In genomic region chr2:186544255-186544675, GRCh38 we compare ENCODE assay signal across 9 cellular contexts. TPM values are rescaled to one million over a fixed set of nuclear protein-coding genes. Genes with fewer than 3 reads are reported as not detected.
DNase-seq lines count a peak whose midpoint lies in the region; ATAC-seq and TF ChIP-seq lines count a peak whose summit lies in the region.
"Had no signal": no experiment of that assay in that cellular context is flagged by ENCODE, and none has a peak within 500 bp of the region (broad histone marks: within the 10 kb centered on the region; RNA-seq: fewer than 3 reads in every experiment).

No MANE protein-coding gene starts in this region.

- TF ChIP-seq EP300 in ovary (IDR thresholded peaks at IDR 0.05), result no peak

- H3K36me3 Mint-ChIP-seq in osteocyte (ENCODE audit: unreplicated experiment), result no peaks in the 10 kb centered on the region
- H3K36me3 Mint-ChIP-seq: activated naive CD4-positive, alpha-beta T cell treated with anti-CD3 and anti-CD28 coated beads, Interleukin-2, amount 10 ng/mL, durations not matched to agents 7 days and 5 days had no signal

- BruUV-seq in Panc1 (replicated peaks; lab: Mats Ljungman, UMichigan), result no TSS peak

- H3K4me3 ChIP-seq in Panc1 (ENCODE audit: low read depth in 2 of 2, low read length in 2 of 2), result peak overlapping the region in 1 of 2 experiments; percentile 14; a peak in 1 of 4 replicates
- H3K4me3 ChIP-seq in epithelial cell of proximal tubule (ENCODE audit: low read depth, low read length), result no peak overlapping the region
- no peak overlapping the region for H3K4me3 ChIP-seq in ovary

- H3K27ac Mint-ChIP-seq in osteocyte (ENCODE audit: unreplicated experiment), result no peak overlapping the region
- H3K27ac Mint-ChIP-seq: activated naive CD4-positive, alpha-beta T cell treated with anti-CD3 and anti-CD28 coated beads, Interleukin-2, amount 10 ng/mL, durations not matched to agents 7 days and 5 days had no signal

- TF ChIP-seq CTCF in Panc1 (IDR thresholded peaks at IDR 0.05) (no peak), epithelial cell of proximal tubule (conservative IDR thresholded peaks at IDR 0.05; ENCODE audit: low read depth, low read length) (no peak), osteocyte (IDR thresholded peaks at IDR 0.05) (no peak), ovary (IDR thresholded peaks at IDR 0.05) (no peak)

- no peaks in the 10 kb centered on the region for H3K9me3 Mint-ChIP-seq in osteocyte (ENCODE audit: unreplicated experiment)
- H3K9me3 Mint-ChIP-seq: activated naive CD4-positive, alpha-beta T cell treated with anti-CD3 and anti-CD28 coated beads, Interleukin-2, amount 10 ng/mL, durations not matched to agents 7 days and 5 days had no signal

- ATAC-seq in Panc1, result peak; percentile 92

- WGBS in ovary, 3 donors, result 14 to 21% (median 18%) methylated on average over 1 of the region's 1 CpG

- CTCF ChIA-PET in Panc1 (lab: Charles Lee), result no interaction called here

- peaks cover 34% of the 10 kb centered on the region for H3K4me1 ChIP-seq in Panc1 (ENCODE audit: control insufficient read depth, insufficient read depth, low read length)
- H3K4me1 ChIP-seq in ovary (ENCODE audit: insufficient read depth), result no peaks in the 10 kb centered on the region

- in situ Hi-C loops in Panc1 (cut with HindIII; ENCODE audit: low pct_unique_long_range_greater_than_20kb, low sequenced_read_pairs), result no loop called here

- peak; percentile 87 for DNase-seq in Daoy (ENCODE audit: low read depth)
- DNase-seq in Panc1 (ENCODE audit: low read depth, low spot score), result peak; percentile 50
- DNase-seq in epithelial cell of proximal tubule (ENCODE audit: low read depth), result peak; percentile 93
- no peak for DNase-seq in osteocyte (ENCODE audit: extremely low spot score, unreplicated experiment)
- no peak for DNase-seq in substantia nigra (lab: John Stamatoyannopoulos, UW)
- DNase-seq in RPMI8226, result no peak
- no peak for DNase-seq in GF-D8 (lab: John Stamatoyannopoulos, UW)
- no peak for DNase-seq in ovary
- DNase-seq: activated naive CD4-positive, alpha-beta T cell treated with anti-CD3 and anti-CD28 coated beads, Interleukin-2, amount 10 ng/mL, durations not matched to agents 7 days and 5 days had no signal

- H3K27me3 ChIP-seq in Panc1 (ENCODE audit: control insufficient read depth, insufficient read depth, low read length), result no peaks in the 10 kb centered on the region
- no peaks in the 10 kb centered on the region for H3K27me3 ChIP-seq in ovary

- H3K27ac ChIP-seq in Panc1 (ENCODE audit: low read length) (peak overlapping the region; percentile 93), substantia nigra (ENCODE audit: low read depth, low read length, poor library complexity, severe bottlenecking) (no peak overlapping the region), ovary (no peak overlapping the region)

- peak overlapping the region; percentile 56 for H3K4me3 Mint-ChIP-seq in osteocyte (ENCODE audit: unreplicated experiment)
- H3K4me3 Mint-ChIP-seq: activated naive CD4-positive, alpha-beta T cell treated with anti-CD3 and anti-CD28 coated beads, Interleukin-2, amount 10 ng/mL, durations not matched to agents 7 days and 5 days had no signal

- H3K4me1 Mint-ChIP-seq in osteocyte (ENCODE audit: unreplicated experiment), result peaks cover 20% of the 10 kb centered on the region
- H3K4me1 Mint-ChIP-seq: activated naive CD4-positive, alpha-beta T cell treated with anti-CD3 and anti-CD28 coated beads, Interleukin-2, amount 10 ng/mL, durations not matched to agents 7 days and 5 days had no signal

- no peak for TF ChIP-seq POLR2A in ovary (IDR thresholded peaks at IDR 0.05)

- H3K36me3 ChIP-seq in Panc1 (ENCODE audit: control insufficient read depth, insufficient read depth, low read length) (no peaks in the 10 kb centered on the region), ovary (no peaks in the 10 kb centered on the region)

- H3K27me3 Mint-ChIP-seq in osteocyte (ENCODE audit: unreplicated experiment), result no peaks in the 10 kb centered on the region

- POLR2A ChIA-PET in Panc1 (lab: Charles Lee), result no interaction called here

- H3K9me3 ChIP-seq in Panc1 (ENCODE audit: control insufficient read depth, insufficient read depth, low read depth, low read length), result no peaks in the 10 kb centered on the region
- H3K9me3 ChIP-seq in ovary, result no peaks in the 10 kb centered on the region

- intact Hi-C loops in Panc1 (cut with micrococcal nuclease; ENCODE audit: unreplicated experiment), result no loop called here
- intact Hi-C loops in ovary (cut with DNase I), result no loop called here

RNA-seq across cellular contexts. Expression of gene ITGAV, which starts 45.6 kb away (rescaled TPM):
- total RNA-seq in Daoy (2014; rRNA removed; shearing (Covaris generic)), result 118 and 128 TPM in 2 replicates
- total RNA-seq in Panc1 (2021; ENCODE audit: unreplicated experiment), result 218 TPM
- 140 TPM for polyA plus RNA-seq in Panc1 (2012; ENCODE audit: insufficient read length)
- 98.8 and 135 TPM in 2 replicates for total RNA-seq in epithelial cell of proximal tubule
- 141 and 146 TPM in 2 replicates for total RNA-seq in osteocyte
- 100 to 1,000 TPM in 2 of 7 donors, 10 to 100 TPM in 5; 63.6 to 123 (median 98.1) TPM for total RNA-seq in ovary
- polyA plus RNA-seq in ovary, result 10 to 100 TPM; 35.3 to 53.4 TPM

RNA-seq across cellular contexts. Expression of gene ZC3H15, which starts 58.2 kb away (rescaled TPM):
- 104 and 139 TPM in 2 replicates for total RNA-seq in Daoy (2014; rRNA removed; shearing (Covaris generic))
- total RNA-seq in Panc1 (2021; ENCODE audit: unreplicated experiment), result 72.8 TPM
- polyA plus RNA-seq in Panc1 (2012; ENCODE audit: insufficient read length), result 48.6 TPM
- total RNA-seq in epithelial cell of proximal tubule, result 63.1 and 80.2 TPM in 2 replicates
- 43.7 and 46.6 TPM in 2 replicates for total RNA-seq in osteocyte
- 10 to 100 TPM; 36.1 to 58.8 (median 42.7) TPM for total RNA-seq in ovary
- 10 to 100 TPM; 37.2 to 51.9 TPM for polyA plus RNA-seq in ovary

Comparison
In these comparisons a context has a peak if more than half of its experiments do, and no peak if none do; other contexts are left out.
1. DNase-seq: peak in Daoy (single experiment), Panc1 (single experiment) and epithelial cell of proximal tubule (single experiment); none in osteocyte (single experiment), substantia nigra (0 of 49), RPMI8226 (single experiment), GF-D8 (single experiment) and ovary (0 of 5).